8 cellular contexts compared by ENCODE assay signal in the genomic region with DNA sequence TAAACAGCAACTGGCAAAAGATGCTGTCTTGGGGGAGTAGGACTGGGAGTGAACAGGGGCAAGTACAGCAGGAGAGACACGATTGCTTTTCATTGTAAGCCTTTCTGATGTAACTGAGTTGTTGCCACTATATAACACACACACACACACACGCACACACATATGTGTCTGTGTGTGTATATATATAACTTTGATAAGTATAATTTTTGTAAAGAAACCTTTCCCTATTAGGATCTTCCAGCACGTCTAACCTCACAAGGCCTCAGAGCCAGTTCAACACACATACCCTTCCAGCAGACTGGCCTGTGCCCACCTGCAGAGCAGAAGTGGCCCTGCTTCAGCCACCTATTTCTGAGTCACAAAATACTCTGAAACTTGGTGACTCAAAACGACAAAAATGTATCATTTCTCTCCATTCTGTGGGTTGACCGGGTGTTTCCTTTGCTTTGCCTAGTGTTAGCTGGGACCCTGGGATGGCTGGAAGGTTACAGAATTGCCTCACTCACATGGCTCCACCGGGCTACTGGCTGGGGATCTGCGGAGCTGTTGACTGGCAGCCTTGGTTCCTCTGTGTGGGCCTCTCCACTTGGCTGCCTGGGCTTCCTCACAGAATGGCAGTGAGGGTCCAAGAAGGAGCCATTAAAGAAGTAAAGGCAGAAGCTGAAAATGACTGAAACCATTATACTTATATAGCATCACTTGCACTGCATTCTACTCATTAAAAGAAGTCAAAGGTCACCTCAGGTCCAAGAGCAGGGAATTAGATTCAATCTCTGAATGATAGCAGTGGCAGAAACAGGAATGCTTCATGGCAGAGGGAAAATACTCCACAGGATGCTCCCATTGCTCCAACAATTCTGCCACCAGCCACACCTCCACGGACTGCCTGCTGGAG.
DNase-seq lines count a peak whose midpoint lies in the region; ATAC-seq and TF ChIP-seq lines count a peak whose summit lies in the region.

No MANE protein-coding gene starts in this region.

- H3K27ac ChIP-seq in osteoblast (ENCODE audit: low read depth, low read length) (no peak overlapping the region), prostate gland (no peak overlapping the region), esophagus squamous epithelium (no peak overlapping the region)

- ATAC-seq in GM18858 (IDR thresholded peaks at IDR 0.05; ENCODE audit: unreplicated experiment) = peak; percentile 94
- ATAC-seq in GM21447 (IDR thresholded peaks at IDR 0.05; ENCODE audit: unreplicated experiment) = peak; percentile 86
- peak; percentile 94 for ATAC-seq in HG03442 (IDR thresholded peaks at IDR 0.05; ENCODE audit: unreplicated experiment)

- no peak for DNase-seq in osteoblast (ENCODE audit: insufficient read length, low spot score, missing footprints)
- DNase-seq in prostate gland (ENCODE audit: low spot score) = no peak
- DNase-seq in RPMI8226 = no peak
- no peak for DNase-seq in esophagus squamous epithelium (lab: John Stamatoyannopoulos, UW)
- DNase-seq in H4 (ENCODE audit: low spot score) = no peak

- H4K20me1 ChIP-seq in osteoblast (ENCODE audit: insufficient read depth, low read length) = no peaks in the 10 kb centered on the region

- H3K4me2 ChIP-seq in osteoblast (ENCODE audit: insufficient read depth, low read length) = no peak overlapping the region

- H3K4me3 ChIP-seq in osteoblast (ENCODE audit: insufficient read depth, low read length) (no peak overlapping the region), prostate gland (no peak overlapping the region), esophagus squamous epithelium (no peak overlapping the region)

- no peaks in the 10 kb centered on the region for H3K27me3 ChIP-seq in osteoblast (ENCODE audit: insufficient read depth, low read length)
- H3K27me3 ChIP-seq in prostate gland (replicated peaks; ENCODE audit: insufficient read depth) = no peaks in the 10 kb centered on the region
- H3K27me3 ChIP-seq in esophagus squamous epithelium = no peaks in the 10 kb centered on the region

- WGBS in prostate gland = 85% methylated on average over 8 of the region's 8 CpGs
- WGBS in esophagus squamous epithelium, 2 donors = 71 to 81% methylated on average over 7 to 8 of the region's 8 CpGs

- H3K9me3 ChIP-seq in osteoblast (ENCODE audit: low read depth, low read length) = no peaks in the 10 kb centered on the region
- H3K9me3 ChIP-seq in prostate gland = no peaks in the 10 kb centered on the region
- H3K9me3 ChIP-seq in esophagus squamous epithelium = no peaks in the 10 kb centered on the region

- TF ChIP-seq POLR2A in prostate gland (IDR thresholded peaks at IDR 0.05) (no peak), esophagus squamous epithelium (IDR thresholded peaks at IDR 0.05) (no peak)

- intact Hi-C loops in prostate gland (cut with DNase I) = no loop called here
- intact Hi-C loops in esophagus squamous epithelium (cut with DNase I) = no loop called here

- H3K79me2 ChIP-seq in osteoblast (ENCODE audit: insufficient read depth, low read length) = no peaks in the 10 kb centered on the region

- peaks cover 12% of the 10 kb centered on the region for H3K4me1 ChIP-seq in osteoblast (ENCODE audit: insufficient read depth, low read length)
- no peaks in the 10 kb centered on the region for H3K4me1 ChIP-seq in prostate gland (replicated peaks)
- peaks cover 0 to 10% (median 0%) of the 10 kb centered on the region in 3 donors for H3K4me1 ChIP-seq in esophagus squamous epithelium

- no peaks in the 10 kb centered on the region for H3K36me3 ChIP-seq in osteoblast (ENCODE audit: insufficient read depth, low read length)
- no peaks in the 10 kb centered on the region for H3K36me3 ChIP-seq in prostate gland
- H3K36me3 ChIP-seq in esophagus squamous epithelium = no peaks in the 10 kb centered on the region

- peak overlapping the region; percentile 77 for H2AFZ ChIP-seq in osteoblast (ENCODE audit: low read length)

- TF ChIP-seq CTCF in osteoblast (IDR thresholded peaks at IDR 0.05; ENCODE audit: extremely low read depth, low read depth, low read length) (no peak), prostate gland (IDR thresholded peaks at IDR 0.05) (no peak), esophagus squamous epithelium (IDR thresholded peaks at IDR 0.05) (no peak)
